In the genomic region with DNA sequence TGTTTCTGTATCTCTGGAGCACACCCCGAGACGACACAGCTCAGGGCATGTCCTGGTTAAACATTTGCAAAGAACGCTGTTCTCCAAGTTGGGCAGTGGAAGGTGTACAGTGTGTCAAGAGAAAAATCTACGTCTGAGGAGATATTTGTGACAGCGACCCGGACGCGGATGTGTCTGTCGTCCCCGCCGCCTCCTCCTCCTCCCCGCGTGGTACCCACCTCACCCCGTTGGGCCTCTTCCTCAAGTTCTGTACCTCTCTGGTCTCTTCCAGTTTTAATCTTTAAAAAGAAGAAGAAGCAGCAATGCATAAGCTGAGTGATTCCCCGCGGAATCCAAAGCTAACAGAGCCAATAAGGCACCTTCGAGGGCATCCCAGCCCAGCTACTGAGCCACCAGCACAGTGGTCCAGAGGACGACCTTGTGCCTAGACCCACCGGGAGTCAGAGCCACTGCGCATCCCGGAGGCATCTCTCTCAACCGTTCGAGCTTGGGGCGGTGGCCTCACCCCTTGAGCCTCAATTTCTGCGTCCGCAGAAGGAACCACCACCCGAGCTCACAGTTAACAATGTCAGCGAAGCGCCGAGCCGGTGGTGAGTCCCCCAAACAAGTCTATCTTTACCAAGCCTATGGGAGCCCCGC, we compare ENCODE assay signal across 8 cellular contexts. TPM values are rescaled to one million over a fixed set of nuclear protein-coding genes. Genes with fewer than 3 reads are reported as not detected.
DNase-seq lines count a peak whose midpoint lies in the region; ATAC-seq and TF ChIP-seq lines count a peak whose summit lies in the region.

No MANE protein-coding gene starts in this region.

- peak overlapping the region; percentile 81 for H3K4me2 ChIP-seq in neural cell (ENCODE audit: low read length)

- no peaks in the 10 kb centered on the region for H4K20me1 ChIP-seq in neural cell (ENCODE audit: insufficient read depth)

- H3K4me1 Mint-ChIP-seq in activated CD4-positive, alpha-beta T cell treated with anti-CD3 and anti-CD28 coated beads, Interleukin-2, amount 10 ng/mL, durations not matched to agents 24 days and 14 days, result peaks cover 47% of the 10 kb centered on the region

- peak overlapping the region; percentile 83 for H2AFZ ChIP-seq in ACC112 (ENCODE audit: low read length, unreplicated experiment)
- peak overlapping the region; percentile 81 for H2AFZ ChIP-seq in neural cell (ENCODE audit: low read depth, low read length)

- H3K27ac ChIP-seq in ACC112 (ENCODE audit: low read depth, low read length) (peak overlapping the region; percentile 20; the same call in 1 of the 2 replicates), neural cell (ENCODE audit: low read length) (peak overlapping the region; percentile 64)

- H3F3A ChIP-seq in neural cell (ENCODE audit: insufficient read depth, low read length, poor library complexity, severe bottlenecking), result no peaks in the 10 kb centered on the region

- TF ChIP-seq CTCF in epithelial cell of proximal tubule (conservative IDR thresholded peaks at IDR 0.05; ENCODE audit: low read depth, low read length) (no peak), neural cell (IDR thresholded peaks at IDR 0.05; ENCODE audit: poor library complexity, severe bottlenecking) (no peak)

- DNase-seq in activated CD4-positive, alpha-beta T cell treated with anti-CD3 and anti-CD28 coated beads, Interleukin-2, amount 10 ng/mL, durations not matched to agents 24 days and 14 days, result peak; percentile 85
- no peak for DNase-seq in epithelial cell of proximal tubule (ENCODE audit: low read depth)
- DNase-seq in H4 (ENCODE audit: low spot score), result no peak
- DNase-seq in islet precursor cell, result no peak

- no peaks in the 10 kb centered on the region for H3K9me3 ChIP-seq in neural cell (ENCODE audit: low read length)

- H3K27me3 ChIP-seq in ACC112 (ENCODE audit: insufficient read depth, low read length) (no peaks in the 10 kb centered on the region), neural cell (ENCODE audit: insufficient read depth, low read depth, low read length) (no peaks in the 10 kb centered on the region)

- ATAC-seq in GM19395 (IDR thresholded peaks at IDR 0.05; ENCODE audit: unreplicated experiment) (peak; percentile 25), HG03521 (IDR thresholded peaks at IDR 0.05; ENCODE audit: unreplicated experiment) (peak; percentile 4)

- peak overlapping the region; percentile 93 for H3K4me3 Mint-ChIP-seq in activated CD4-positive, alpha-beta T cell treated with anti-CD3 and anti-CD28 coated beads, Interleukin-2, amount 10 ng/mL, durations not matched to agents 24 days and 14 days

- TF ChIP-seq RAD21 in neural cell (conservative IDR thresholded peaks at IDR 0.05), result no peak

- H3K27ac Mint-ChIP-seq in activated CD4-positive, alpha-beta T cell treated with anti-CD3 and anti-CD28 coated beads, Interleukin-2, amount 10 ng/mL, durations not matched to agents 24 days and 14 days, result peak overlapping the region; percentile 95

- H3K27me3 Mint-ChIP-seq in activated CD4-positive, alpha-beta T cell treated with anti-CD3 and anti-CD28 coated beads, Interleukin-2, amount 10 ng/mL, durations not matched to agents 24 days and 14 days, result no peaks in the 10 kb centered on the region

- H3K79me2 ChIP-seq in ACC112 (ENCODE audit: control insufficient read depth, insufficient read depth, low read length, unreplicated experiment) (peaks cover 23% of the 10 kb centered on the region), neural cell (replicated peaks; ENCODE audit: insufficient read depth, low read length) (peaks cover 34% of the 10 kb centered on the region)

- peak overlapping the region; percentile 90 for H3K9ac ChIP-seq in neural cell (ENCODE audit: low read length)

- H3K9me2 ChIP-seq in neural cell (ENCODE audit: insufficient read depth, low read length), result no peaks in the 10 kb centered on the region

- H3K4me1 ChIP-seq in ACC112 (ENCODE audit: control insufficient read depth, insufficient read depth, low read length, unreplicated experiment), result peaks cover 30% of the 10 kb centered on the region

- H3K9me3 Mint-ChIP-seq in activated CD4-positive, alpha-beta T cell treated with anti-CD3 and anti-CD28 coated beads, Interleukin-2, amount 10 ng/mL, durations not matched to agents 24 days and 14 days, result no peaks in the 10 kb centered on the region

- intact Hi-C loops in activated CD4-positive, alpha-beta T cell treated with anti-CD3 and anti-CD28 coated beads, Interleukin-2, amount 10 ng/mL, durations not matched to agents 24 days and 14 days (cut with micrococcal nuclease), result loop anchor here (1.0 kb wide), 3 partner anchors 10 to 50 kb away; a partner anchor contains a TSS

- peaks cover 44% of the 10 kb centered on the region for H3K36me3 Mint-ChIP-seq in activated CD4-positive, alpha-beta T cell treated with anti-CD3 and anti-CD28 coated beads, Interleukin-2, amount 10 ng/mL, durations not matched to agents 24 days and 14 days (ENCODE audit: low read depth)

- H3K4me3 ChIP-seq in ACC112 (ENCODE audit: low read depth, low read length), result peak overlapping the region; percentile 96
- H3K4me3 ChIP-seq in epithelial cell of proximal tubule (ENCODE audit: low read depth, low read length), result peak overlapping the region; percentile 98
- H3K4me3 ChIP-seq in neural cell (ENCODE audit: low read length), result peak overlapping the region; percentile 81

- no peak for TF ChIP-seq EP300 in neural cell (conservative IDR thresholded peaks at IDR 0.05; ENCODE audit: poor library complexity, severe bottlenecking)

- no peaks in the 10 kb centered on the region; the same call in 1 of the 2 replicates for H3K36me3 ChIP-seq in ACC112 (ENCODE audit: insufficient read depth, low read length)
- no peaks in the 10 kb centered on the region for H3K36me3 ChIP-seq in neural cell (ENCODE audit: insufficient read depth, low read length)

TF ChIP-seq in neural cell, 6 proteins besides CTCF, POLR2A, EP300 and RAD21:
- TF ChIP-seq SMC3 (conservative IDR thresholded peaks at IDR 0.05; ENCODE audit: poor library complexity) (no peak), POLR2AphosphoS5 (IDR thresholded peaks at IDR 0.05) (no peak), EZH2 (IDR thresholded peaks at IDR 0.05; ENCODE audit: borderline replicate concordance, insufficient read depth, low read length, poor library complexity, severe bottlenecking) (no peak)

RNA-seq across cellular contexts. Expression of a gene that starts 0.5 kb away (rescaled TPM):
- total RNA-seq in activated CD4-positive, alpha-beta T cell treated with anti-CD3 and anti-CD28 coated beads, Interleukin-2, amount 10 ng/mL, durations not matched to agents 24 days and 14 days, result 59.9 and 60.9 TPM in 2 replicates
- total RNA-seq in epithelial cell of proximal tubule, result 39.9 and 53.6 TPM in 2 replicates
- 69.5 and 91.3 TPM in 2 replicates for polyA plus RNA-seq in neural cell
- polyA minus RNA-seq in neural cell, result 33.1 and 39.7 TPM in 2 replicates
- total RNA-seq in H4 (2014; rRNA removed; shearing (Covaris generic)), result 52.7 and 58.8 TPM in 2 replicates

RNA-seq across cellular contexts. Expression of a gene that starts 0.7 kb away (rescaled TPM):
- total RNA-seq in activated CD4-positive, alpha-beta T cell treated with anti-CD3 and anti-CD28 coated beads, Interleukin-2, amount 10 ng/mL, durations not matched to agents 24 days and 14 days, result 44.3 and 47.2 TPM in 2 replicates
- 7.2 and 17.5 TPM in 2 replicates for total RNA-seq in epithelial cell of proximal tubule
- polyA plus RNA-seq in neural cell, result 34.8 and 39.8 TPM in 2 replicates
- polyA minus RNA-seq in neural cell, result 30.1 and 32.4 TPM in 2 replicates
- 2.6 and 2.8 TPM in 2 replicates for total RNA-seq in H4 (2014; rRNA removed; shearing (Covaris generic))

RNA-seq across cellular contexts. Expression of a gene that starts 10.7 kb away (rescaled TPM):
- 55.1 and 60.5 TPM in 2 replicates for total RNA-seq in activated CD4-positive, alpha-beta T cell treated with anti-CD3 and anti-CD28 coated beads, Interleukin-2, amount 10 ng/mL, durations not matched to agents 24 days and 14 days
- total RNA-seq in epithelial cell of proximal tubule, result 48.8 and 77.8 TPM in 2 replicates
- polyA plus RNA-seq in neural cell, result 56.3 and 61.8 TPM in 2 replicates
- 45.8 TPM in 2 replicates for polyA minus RNA-seq in neural cell
- 37.1 and 73.7 TPM in 2 replicates for total RNA-seq in H4 (2014; rRNA removed; shearing (Covaris generic))

RNA-seq across cellular contexts. Expression of a gene that starts 31.6 kb away (rescaled TPM):
- 22.7 and 24.1 TPM in 2 replicates for total RNA-seq in activated CD4-positive, alpha-beta T cell treated with anti-CD3 and anti-CD28 coated beads, Interleukin-2, amount 10 ng/mL, durations not matched to agents 24 days and 14 days
- total RNA-seq in epithelial cell of proximal tubule, result 14.8 and 20.8 TPM in 2 replicates
- polyA plus RNA-seq in neural cell, result 50.0 and 52.2 TPM in 2 replicates
- polyA minus RNA-seq in neural cell, result 59.7 and 66.5 TPM in 2 replicates
- 45.5 and 57.7 TPM in 2 replicates for total RNA-seq in H4 (2014; rRNA removed; shearing (Covaris generic))
